Comparison of ENCODE assay signal across 15 cellular contexts in genomic region chrX:16839224-16839851, GRCh38. TPM values are rescaled to one million over a fixed set of nuclear protein-coding genes. Genes with fewer than 3 reads are reported as not detected.
A peak's percentile ranks its signal among the peaks of the same experiment; 100 is the strongest.
DNase-seq lines count a peak whose midpoint lies in the region; TF ChIP-seq lines count a peak whose summit lies in the region.
"Had no signal": no experiment of that assay in that cellular context is flagged by ENCODE, and none has a peak within 500 bp of the region (broad histone marks: within the 10 kb centered on the region; RNA-seq: fewer than 3 reads in every experiment).

No MANE protein-coding gene starts in this region.

- WGBS in adrenal gland, 4 donors: 68 to 85% (median 74%) methylated on average over 5 of the region's 5 CpGs
- WGBS in mesodermal cell (ENCODE audit: insufficient coverage in 2 of 2), 2 experiments: no CpG with 5 or more reads among the region's 5 CpGs

- intact Hi-C loops in adrenal gland (cut with DNase I): no loop called here

- POLR2A ChIA-PET in HEK293 (lab: Yijun Ruan, JAX): interaction anchor here (0.9 to 1.7 kb wide), 2 partner anchors 17 to 24 kb away, joined by 3 to 8 read pairs; no protein-coding TSS in a partner anchor

- no peak for TF ChIP-seq CTCF in HEK293 (tag by site-specific recombination; IDR thresholded peaks at IDR 0.05)
- TF ChIP-seq CTCF in adrenal gland (IDR thresholded peaks at IDR 0.05): no peak

- H3K27ac ChIP-seq in HEK293 (ENCODE audit: extremely low read depth, low read depth, low read length): 0 out of 2 replicates have a peak overlapping the region, but pooled peaks have one; percentile 5
- H3K27ac ChIP-seq in adrenal gland: peak overlapping the region in 3 of 5 donors; percentile 22 to 73 (median 71)
- H3K27ac ChIP-seq in mesodermal cell (ENCODE audit: low read depth, low read length, severe bottlenecking): peak overlapping the region; percentile 73
- H3K27ac ChIP-seq: lower lobe of right lung, right lobe of liver had no signal

- CTCF ChIA-PET in HEK293 (lab: Yijun Ruan, JAX): interaction anchor here (0.7 to 3.2 kb wide), 7 partner anchors 11 to 207 kb away, joined by 3 to 13 read pairs (median 8); no protein-coding TSS in a partner anchor

- peak; percentile 23 for DNase-seq in A172 (ENCODE audit: low spot score)
- DNase-seq in adrenal gland: no peak
- DNase-seq in DMS53 treated with DMSO at 0.1 percent for 48 hours (lab: John Stamatoyannopoulos, UW; ENCODE audit: unreplicated experiment): no peak
- DNase-seq in stimulated activated naive CD4-positive, alpha-beta T cell treated with Interleukin-2 at 50 U/mL for 16 hours (lab: John Stamatoyannopoulos, UW): no peak
- DNase-seq in NCI-H748 (lab: John Stamatoyannopoulos, UW; ENCODE audit: unreplicated experiment): no peak
- no peak for DNase-seq in NCI-H345 treated with DMSO at 0.1 percent for 48 hours (lab: John Stamatoyannopoulos, UW; ENCODE audit: unreplicated experiment)
- DNase-seq: CD4-positive, alpha-beta memory T cell; dermis blood vessel endothelial cell; KG1; lower lobe of right lung; NCI-H2029 had no signal

- H3K4me1 ChIP-seq in HEK293 (ENCODE audit: control insufficient read depth, insufficient read depth, low read length): peaks cover 6% of the 10 kb centered on the region; the same call in 1 of the 2 replicates
- peaks cover 3 to 26% of the 10 kb centered on the region in 2 donors for H3K4me1 ChIP-seq in adrenal gland (replicated peaks in 1 of 2)
- peaks cover 20% of the 10 kb centered on the region for H3K4me1 ChIP-seq in mesodermal cell (ENCODE audit: control insufficient read depth, insufficient read depth, low read length, poor library complexity, severe bottlenecking)
- H3K4me1 ChIP-seq: lower lobe of right lung had no signal

- no peak overlapping the region for H3K4me3 ChIP-seq in HEK293 (ENCODE audit: low read depth, low read length)
- no peak overlapping the region for H3K4me3 ChIP-seq in adrenal gland
- no peak overlapping the region for H3K4me3 ChIP-seq in mesodermal cell (ENCODE audit: extremely low read depth, insufficient read depth, low read length, poor library complexity, severe bottlenecking)
- H3K4me3 ChIP-seq: HAP-1, lower lobe of right lung, right lobe of liver had no signal

- no peak for TF ChIP-seq POLR2A in adrenal gland (IDR thresholded peaks at IDR 0.05)

- H3K36me3 ChIP-seq in HEK293 (ENCODE audit: control insufficient read depth in 2 of 2, insufficient read depth in 1 of 2, low read length in 2 of 2) (peaks cover 40 to 86% of the 10 kb centered on the region in 2 experiments), adrenal gland (replicated peaks in 1 of 2) (peaks cover 0 to 12% of the 10 kb centered on the region in 2 donors), mesodermal cell (ENCODE audit: control insufficient read depth, insufficient read depth, low read length) (peaks cover 36% of the 10 kb centered on the region)

- H3K27me3 ChIP-seq in adrenal gland: no peaks in the 10 kb centered on the region
- H3K27me3 ChIP-seq: right lobe of liver had no signal

- H3K9me3 ChIP-seq in HEK293 (ENCODE audit: control insufficient read depth, insufficient read depth, low read depth, low read length): no peaks in the 10 kb centered on the region
- H3K9me3 ChIP-seq in adrenal gland (replicated peaks in 1 of 3): no peaks in the 10 kb centered on the region
- no peaks in the 10 kb centered on the region for H3K9me3 ChIP-seq in mesodermal cell (ENCODE audit: control insufficient read depth, low read length)
- H3K9me3 ChIP-seq: HAP-1, lower lobe of right lung, right lobe of liver had no signal

TF ChIP-seq in HEK293, 187 proteins besides CTCF, POLR2A, EP300 and RAD21:
- peak; percentile 82 for TF ChIP-seq OSR2 (tag by site-specific recombination; IDR thresholded peaks at IDR 0.05)
- TF ChIP-seq ZNF211 (tag by site-specific recombination; IDR thresholded peaks at IDR 0.05; ENCODE audit: low read depth): no peak
- TF ChIP-seq ZFP69B (tag by site-specific recombination; IDR thresholded peaks at IDR 0.05): no peak
- TF ChIP-seq FEZF1 (tag by site-specific recombination; IDR thresholded peaks at IDR 0.05): no peak
- no peak for TF ChIP-seq ZBTB26 (tag by site-specific recombination; optimal IDR thresholded peaks at IDR 0.05)
- TF ChIP-seq ZIC2 (tag by site-specific recombination; IDR thresholded peaks at IDR 0.05): 0 out of 2 replicates have a peak, but pooled peaks have one; percentile 20
- TF ChIP-seq PBX3 (CRISPR knock-in tag; IDR thresholded peaks at IDR 0.05): no peak
- TF ChIP-seq ZSCAN23 (tag by site-specific recombination; IDR thresholded peaks at IDR 0.05): no peak
- 0 out of 2 replicates have a peak, but pooled peaks have one; percentile 18 for TF ChIP-seq KLF1 (tag by site-specific recombination; IDR thresholded peaks at IDR 0.05)
- TF ChIP-seq ZNF76 (tag by site-specific recombination; IDR thresholded peaks at IDR 0.05; ENCODE audit: borderline replicate concordance, low read depth): no peak
- no peak for TF ChIP-seq ZNF843 (tag by site-specific recombination; IDR thresholded peaks at IDR 0.05)
- no peak for TF ChIP-seq ZNF112 (tag by site-specific recombination; IDR thresholded peaks at IDR 0.05)
- TF ChIP-seq ZNF175 (tag by site-specific recombination; IDR thresholded peaks at IDR 0.05): no peak
- TF ChIP-seq ZNF501 (tag by site-specific recombination; IDR thresholded peaks at IDR 0.05): no peak
- TF ChIP-seq PRDM10 (tag by site-specific recombination; IDR thresholded peaks at IDR 0.05): peak; percentile 43; the same call in 1 of the 2 replicates
- TF ChIP-seq ZBTB21 (tag by site-specific recombination; IDR thresholded peaks at IDR 0.05): no peak
- TF ChIP-seq ZNF248 (tag by site-specific recombination; IDR thresholded peaks at IDR 0.05): no peak
- TF ChIP-seq ZNF292 (tag by site-specific recombination; IDR thresholded peaks at IDR 0.05; ENCODE audit: borderline replicate concordance, low read depth): no peak
- TF ChIP-seq ZNF394 (tag by site-specific recombination; IDR thresholded peaks at IDR 0.05; ENCODE audit: borderline replicate concordance): peak; percentile 27; the same call in 1 of the 2 replicates

RNA-seq across cellular contexts. Expression of gene RBBP7, which starts 30.8 kb away (rescaled TPM):
- 260 and 261 TPM in 2 replicates for total RNA-seq in A172 (2014; rRNA removed; shearing (Covaris generic))
- total RNA-seq in adrenal gland: 1,000 to 10,000 TPM in 1 of 8 donors, 100 to 1,000 TPM in 7; 175 to 1,133 (median 276) TPM
- polyA plus RNA-seq in adrenal gland: 1,000 to 10,000 TPM in 1 of 3 donors, 100 to 1,000 TPM in 2; 249 to 1,639 (median 532) TPM
- 95.1 TPM for polyA plus RNA-seq in mesodermal cell (2013, experiment 1 of 2)
- 102 TPM for polyA plus RNA-seq in mesodermal cell (2013, experiment 2 of 2)

RNA-seq across cellular contexts. Expression of gene TXLNG, which starts 53.1 kb away (rescaled TPM):
- total RNA-seq in A172 (2014; rRNA removed; shearing (Covaris generic)): 14.7 and 21.1 TPM in 2 replicates
- 10 to 100 TPM; 15.4 to 33.2 (median 20.5) TPM for total RNA-seq in adrenal gland
- polyA plus RNA-seq in adrenal gland: 10 to 100 TPM; 18.2 to 29.5 (median 27.0) TPM
- 9.3 TPM for polyA plus RNA-seq in mesodermal cell (2013, experiment 1 of 2)
- 10.5 TPM for polyA plus RNA-seq in mesodermal cell (2013, experiment 2 of 2)

Comparison
In these comparisons a context has a peak if more than half of its experiments do, and no peak if none do; other contexts are left out.
1. H3K27ac ChIP-seq: peak in every context shown above with its lines; median percentile 73 in mesodermal cell; 71 in adrenal gland; 5 in HEK293.